ENCODE assay signal across 8 cellular contexts in the genomic region with DNA sequence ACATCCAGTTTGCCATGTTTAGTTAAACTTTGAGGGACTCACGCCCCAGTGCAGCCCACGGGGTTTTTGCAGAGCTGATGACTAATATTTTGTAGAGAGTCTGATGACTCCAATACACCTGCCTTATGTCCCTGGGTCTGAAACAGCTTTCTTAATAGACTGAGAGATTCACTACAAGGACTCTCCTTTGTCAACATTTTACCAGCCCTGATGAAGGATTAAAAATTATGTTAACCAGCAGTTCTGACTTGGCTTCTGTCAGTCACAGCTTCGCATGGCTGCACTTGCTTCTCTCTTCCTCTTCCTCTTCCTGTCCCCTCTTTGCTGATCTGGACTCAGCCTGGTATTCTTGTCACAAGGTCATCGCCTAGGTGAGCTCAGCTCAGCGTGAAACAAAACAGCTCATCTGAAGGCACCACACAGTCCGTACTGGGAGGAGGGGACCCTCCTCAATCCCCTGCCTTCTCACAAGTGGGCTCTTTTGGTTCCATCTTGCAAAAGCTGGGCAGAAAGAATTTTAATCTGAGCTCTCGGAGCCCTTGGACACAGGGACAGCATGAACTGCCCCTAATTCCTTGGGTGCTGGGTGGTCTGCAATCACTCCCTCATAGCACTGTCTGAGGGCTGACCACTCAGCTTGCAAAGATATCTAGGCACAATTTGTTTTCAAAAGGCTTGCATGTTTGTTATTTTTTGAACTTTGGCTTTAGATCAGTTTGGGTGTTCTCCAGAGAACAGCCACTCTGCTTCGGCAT. TPM values are rescaled to one million over a fixed set of nuclear protein-coding genes. Genes with fewer than 3 reads are reported as not detected.
DNase-seq lines count a peak whose midpoint lies in the region; ATAC-seq, FAIRE-seq and TF ChIP-seq lines count a peak whose summit lies in the region.

No MANE protein-coding gene starts in this region.

- no peak overlapping the region for H2BK12ac ChIP-seq in H1 (ENCODE audit: low read depth, low read length)

- TF ChIP-seq RAD21 in H1 (IDR thresholded peaks at IDR 0.05 in 1 of 2, conservative IDR thresholded peaks at IDR 0.05 in 1 of 2; ENCODE audit: low read depth in 2 of 2, low read length in 2 of 2) = no peak

- no peak overlapping the region for H4K5ac ChIP-seq in H1 (ENCODE audit: insufficient read length, low read depth, low read length)

- H3K4me1 ChIP-seq in MM.1S (ENCODE audit: low read length) (peaks cover 80% of the 10 kb centered on the region), H1 (replicated peaks in 1 of 4; ENCODE audit: control insufficient read depth in 3 of 4, insufficient read depth in 4 of 4, low read length in 3 of 4) (no peaks in the 10 kb centered on the region), small intestine (ENCODE audit: control insufficient read depth in 2 of 2, insufficient read depth in 1 of 2, low read depth in 1 of 2, low read length in 1 of 2) (peaks cover 0 to 3% of the 10 kb centered on the region in 2 donors)

- H3K9me3 ChIP-seq in MM.1S (replicated peaks; ENCODE audit: insufficient read depth, low read length) (no peaks in the 10 kb centered on the region), H1 (ENCODE audit: insufficient read depth in 2 of 2, low read depth in 1 of 2, low read length in 1 of 2) (no peaks in the 10 kb centered on the region), small intestine (ENCODE audit: control insufficient read depth, low read depth) (no peaks in the 10 kb centered on the region)

- H3K27ac Mint-ChIP-seq in stimulated activated naive B cell treated with anti-CD40 and anti-IgM and Interleukin-4, amounts not matched to agents 10 μg/mL and 1 μg/mL and 100 μg/mL, for 72 hours = peak overlapping the region; percentile 94

- WGBS in H1 (ENCODE audit: extremely low coverage in 1 of 2, insufficient coverage in 1 of 2, insufficient read length in 1 of 2, insufficient replicate concordance in 2 of 2, low coverage in 1 of 2, low lambda C conversion rate in 2 of 2, missing lambda C conversion rate in 1 of 2), 2 experiments = 89% methylated on average over 8 of the region's 8 CpGs; no CpG with 5 or more reads in 1 of the 2 experiments
- 43 to 53% (median 50%) methylated on average over 8 of the region's 8 CpGs for WGBS in small intestine, 3 donors

- H3K79me2 ChIP-seq in MM.1S (ENCODE audit: low read length) = no peaks in the 10 kb centered on the region
- H3K79me2 ChIP-seq in H1 (ENCODE audit: control insufficient read depth in 1 of 2, insufficient read depth in 2 of 2, low read length in 2 of 2) = no peaks in the 10 kb centered on the region

- no peak overlapping the region for H3K56ac ChIP-seq in H1 (replicated peaks; ENCODE audit: insufficient read length, low read depth, low read length)

- H2BK15ac ChIP-seq in H1 (ENCODE audit: low read length) = no peak overlapping the region

- H2BK5ac ChIP-seq in H1 (ENCODE audit: low read depth, low read length) = no peak overlapping the region; the same call in 1 of the 2 replicates

- no peak overlapping the region for H3K14ac ChIP-seq in H1 (ENCODE audit: insufficient read length)

- H3K36me3 Mint-ChIP-seq in stimulated activated naive B cell treated with anti-CD40 and anti-IgM and Interleukin-4, amounts not matched to agents 10 μg/mL and 1 μg/mL and 100 μg/mL, for 72 hours = peaks cover 0 to 6% of the 10 kb centered on the region in 2 donors

- FAIRE-seq in H1 (lab: Jason Lieb, UNC) = no peak
- FAIRE-seq in small intestine (lab: Jason Lieb, UNC) = no peak

- no peak overlapping the region for H2AK5ac ChIP-seq in H1 (ENCODE audit: low read depth, low read length)

- no peak overlapping the region for H2AFZ ChIP-seq in MM.1S (ENCODE audit: low read length)
- H2AFZ ChIP-seq in H1 (ENCODE audit: low read length) = 0 out of 2 replicates have a peak overlapping the region, but pooled peaks have one; percentile 11

- ATAC-seq in GM18511 (IDR thresholded peaks at IDR 0.05; ENCODE audit: unreplicated experiment) (peak; percentile 74), GM21619 (IDR thresholded peaks at IDR 0.05; ENCODE audit: unreplicated experiment) (peak; percentile 58)
- ATAC-seq in stimulated activated naive B cell treated with anti-CD40 and anti-IgM and Interleukin-4, amounts not matched to agents 10 μg/mL and 1 μg/mL and 100 μg/mL, for 72 hours (replicated peaks) = peak; percentile 78 to 79

- H3K9ac ChIP-seq in MM.1S (ENCODE audit: low read length) = peak overlapping the region; percentile 80
- no peak overlapping the region for H3K9ac ChIP-seq in H1 (replicated peaks in 1 of 4; ENCODE audit: extremely low read depth in 1 of 4, low read depth in 3 of 4, low read length in 3 of 4)

- no peaks in the 10 kb centered on the region for H3K27me3 Mint-ChIP-seq in stimulated activated naive B cell treated with anti-CD40 and anti-IgM and Interleukin-4, amounts not matched to agents 10 μg/mL and 1 μg/mL and 100 μg/mL, for 72 hours

- H3K36me3 ChIP-seq in MM.1S (replicated peaks; ENCODE audit: insufficient read depth, low read length) (no peaks in the 10 kb centered on the region), H1 (ENCODE audit: control insufficient read depth in 2 of 4, insufficient read depth in 4 of 4, low read length in 3 of 4) (no peaks in the 10 kb centered on the region), small intestine (ENCODE audit: control insufficient read depth in 2 of 2, insufficient read depth in 2 of 2, low read length in 2 of 2) (no peaks in the 10 kb centered on the region)

- TF ChIP-seq CTCF in MM.1S (IDR thresholded peaks at IDR 0.05; ENCODE audit: low read length) = no peak
- no peak for TF ChIP-seq CTCF in H1 (IDR thresholded peaks at IDR 0.05; ENCODE audit: control extremely low read depth in 1 of 3, insufficient read depth in 1 of 3, low read depth in 1 of 3, low read length in 3 of 3)

- peaks cover 77 to 97% of the 10 kb centered on the region in 2 donors for H3K4me1 Mint-ChIP-seq in stimulated activated naive B cell treated with anti-CD40 and anti-IgM and Interleukin-4, amounts not matched to agents 10 μg/mL and 1 μg/mL and 100 μg/mL, for 72 hours

- H3F3A ChIP-seq in MM.1S (ENCODE audit: insufficient read depth, low read length) = peaks cover 30% of the 10 kb centered on the region

- no peak overlapping the region for H4K8ac ChIP-seq in H1 (ENCODE audit: extremely low read depth, insufficient read depth, low read length)

- H3K4me3 ChIP-seq in MM.1S (ENCODE audit: low read length) = peak overlapping the region; percentile 7; the same call in 1 of the 2 replicates
- no peak overlapping the region for H3K4me3 ChIP-seq in H1 (ENCODE audit: extremely low read depth in 1 of 4, insufficient read depth in 2 of 4, low read depth in 3 of 4, low read length in 4 of 4)
- no peak overlapping the region for H3K4me3 ChIP-seq in small intestine (ENCODE audit: low read depth in 1 of 2, low read length in 2 of 2)

- no peak for TF ChIP-seq EP300 in H1 (IDR thresholded peaks at IDR 0.05; ENCODE audit: borderline replicate concordance in 1 of 2, low read depth in 2 of 2, low read length in 2 of 2)

- H3K4me2 ChIP-seq in MM.1S (ENCODE audit: low read depth, low read length) = peak overlapping the region; percentile 60
- no peak overlapping the region for H3K4me2 ChIP-seq in H1 (ENCODE audit: insufficient read depth in 1 of 2, low read depth in 2 of 2, low read length in 2 of 2)

- H3K27me3 ChIP-seq in MM.1S (replicated peaks; ENCODE audit: insufficient read depth, low read length) (no peaks in the 10 kb centered on the region), H1 (replicated peaks in 1 of 4; ENCODE audit: control insufficient read depth in 3 of 4, extremely low read depth in 1 of 4, insufficient read depth in 3 of 4, low read length in 3 of 4) (no peaks in the 10 kb centered on the region), small intestine (ENCODE audit: control insufficient read depth in 2 of 2, insufficient read depth in 2 of 2, low read length in 2 of 2) (no peaks in the 10 kb centered on the region)

- H3K18ac ChIP-seq in H1 (ENCODE audit: extremely low read depth, low read length) = no peak overlapping the region

- no peak overlapping the region for H4K91ac ChIP-seq in H1 (replicated peaks; ENCODE audit: insufficient read length, low read length)

- no peaks in the 10 kb centered on the region for H3K9me2 ChIP-seq in MM.1S (replicated peaks; ENCODE audit: insufficient read depth, low read length)

- H3K4ac ChIP-seq in H1 (replicated peaks; ENCODE audit: insufficient read length, low read depth, low read length) = no peak overlapping the region

- H3K9me3 Mint-ChIP-seq in stimulated activated naive B cell treated with anti-CD40 and anti-IgM and Interleukin-4, amounts not matched to agents 10 μg/mL and 1 μg/mL and 100 μg/mL, for 72 hours = peaks cover 0 to 2% of the 10 kb centered on the region in 2 donors

- CTCF ChIA-PET in H1 (lab: Charles Lee; ENCODE audit: partially characterized antibody) = interaction anchor here (0.8 to 22.4 kb wide), 6 partner anchors 9 to 337 kb away, joined by 3 to 484 read pairs (median 9); no protein-coding TSS in a partner anchor

- peak overlapping the region; percentile 96 for H3K27ac ChIP-seq in MM.1S (ENCODE audit: low read length)
- no peak overlapping the region for H3K27ac ChIP-seq in H1 (ENCODE audit: low read depth, low read length)
- H3K27ac ChIP-seq in small intestine (ENCODE audit: low read depth in 1 of 2, low read length in 1 of 2) = peak overlapping the region in 1 of 2 donors; percentile 60

- H2BK20ac ChIP-seq in H1 (ENCODE audit: low read length) = no peak overlapping the region

- H4K20me1 ChIP-seq in MM.1S (ENCODE audit: insufficient read depth, low read length) (no peaks in the 10 kb centered on the region), H1 (replicated peaks in 1 of 2; ENCODE audit: control insufficient read depth in 1 of 2, insufficient read depth in 2 of 2, low read length in 2 of 2) (no peaks in the 10 kb centered on the region)

- H2BK120ac ChIP-seq in H1 (replicated peaks; ENCODE audit: low read depth, low read length) = no peak overlapping the region

- no peaks in the 10 kb centered on the region for H3K23me2 ChIP-seq in H1 (ENCODE audit: low read depth, low read length)

- DNase-seq in MM.1S = peak; percentile 84
- DNase-seq in H1 (ENCODE audit: low read depth in 1 of 2, low spot score in 2 of 2) = no peak
- peak; percentile 64 for DNase-seq in stimulated activated naive B cell treated with anti-CD40 and anti-IgM and Interleukin-4, amounts not matched to agents 10 μg/mL and 1 μg/mL and 100 μg/mL, for 72 hours
- no peak for DNase-seq in effector CD8-positive, alpha-beta T cell (lab: John Stamatoyannopoulos, UW)
- no peak for DNase-seq in amniotic stem cell (lab: John Stamatoyannopoulos, UW)
- no peak for DNase-seq in small intestine

- H3K23ac ChIP-seq in H1 (ENCODE audit: insufficient read length) = no peak overlapping the region

- H3K79me1 ChIP-seq in H1 (ENCODE audit: low read depth, low read length) = no peaks in the 10 kb centered on the region

- POLR2A ChIA-PET in H1 (lab: Charles Lee; ENCODE audit: partially characterized antibody) = no interaction called here

- H3K4me3 Mint-ChIP-seq in stimulated activated naive B cell treated with anti-CD40 and anti-IgM and Interleukin-4, amounts not matched to agents 10 μg/mL and 1 μg/mL and 100 μg/mL, for 72 hours = peak overlapping the region; percentile 73 to 78

- TF ChIP-seq POLR2A in H1 (IDR thresholded peaks at IDR 0.05; ENCODE audit: control extremely low read depth in 1 of 2, low read depth in 2 of 2, low read length in 2 of 2) = no peak

RNA-seq across cellular contexts. Expression of a gene that starts 38.1 kb away (rescaled TPM):
- total RNA-seq in H1 (2021; fragmentation: NEBNext Ultra II Directional; extraction: Animal tissue kit (Norgen Biotek cat#: 25700)) = not detected in 2 replicates
- not detected in 2 replicates for polyA plus RNA-seq in H1 (2011; rRNA removed)
- polyA plus RNA-seq in H1 (2011; cell fraction: cytosol; rRNA removed) = not detected
- polyA plus RNA-seq in H1 (2011; cell fraction: nucleus; rRNA removed) = not detected
- polyA plus RNA-seq in H1 (2012, experiment 1 of 2) = not detected in 4 replicates
- not detected for polyA plus RNA-seq in H1 (2012, experiment 2 of 2)
- polyA plus RNA-seq in H1 (2013, experiment 1 of 2) = not detected
- polyA plus RNA-seq in H1 (2013, experiment 2 of 2) = not detected
- not detected in 2 replicates for polyA minus RNA-seq in H1 (2011; rRNA and poly(A)+ RNA removed)
- polyA minus RNA-seq in H1 (2011; cell fraction: cytosol; rRNA and poly(A)+ RNA removed) = not detected
- polyA minus RNA-seq in H1 (2011; cell fraction: nucleus; rRNA and poly(A)+ RNA removed) = not detected
- polyA plus RNA-seq in small intestine = 1 to 10 TPM; 1.1 to 9.2 (median 5.6) TPM

Comparison
In these comparisons a context has a peak if more than half of its experiments do, and no peak if none do; other contexts are left out.
1. DNase-seq: peak in MM.1S (single experiment) and stimulated activated naive B cell treated with anti-CD40 and anti-IgM and Interleukin-4, amounts not matched to agents 10 μg/mL and 1 μg/mL and 100 μg/mL, for 72 hours (single experiment); none in H1 (0 of 2), effector CD8-positive, alpha-beta T cell (single experiment), amniotic stem cell (single experiment) and small intestine (single experiment).
2. Peak in every context shown above with its lines, with median percentiles within 50 percentile points of each other: ATAC-seq.